Comparison of ENCODE assay signal across 8 cellular contexts in genomic region chr2:207710814-207711740, GRCh38. TPM values are rescaled to one million over a fixed set of nuclear protein-coding genes. Genes with fewer than 3 reads are reported as not detected.
DNase-seq lines count a peak whose midpoint lies in the region; ATAC-seq and TF ChIP-seq lines count a peak whose summit lies in the region.

Gene CCNYL1 (plus strand): TSS chr2:207711640. CDS start chr2:207711897, 257 bp downstream.

- H3K9me3 Mint-ChIP-seq in Calu3 (ENCODE audit: low read depth, unreplicated experiment), result no peaks in the 10 kb centered on the region

- 2% methylated on average over 60 of the region's 60 CpGs for WGBS in HUES64

- H3K9ac ChIP-seq in HUES64 (ENCODE audit: low read depth, low read length) (peak within 1 kb of the TSS; percentile 81), OCI-LY1 (ENCODE audit: low read length) (peak within 1 kb of the TSS; percentile 76)

- peak within 1 kb of the TSS; percentile 83 for H3K4me2 ChIP-seq in OCI-LY1 (ENCODE audit: low read length)

- H3K27me3 ChIP-seq in HUES64 (ENCODE audit: insufficient read depth, low read length) (no peaks in the 10 kb centered on the region), OCI-LY1 (ENCODE audit: insufficient read depth, low read length) (no peaks in the 10 kb centered on the region)

- 0 out of 2 replicates have a peak, but pooled peaks cover 7% of the 10 kb centered on the region for H3K79me2 ChIP-seq in OCI-LY1 (ENCODE audit: insufficient read depth, low read length)

- DNase-seq in Calu3, result peak; percentile 99
- peak; percentile 97 for DNase-seq in activated T-cell treated with anti-CD3 and anti-CD28 coated beads for 24 hours (ENCODE audit: low read depth)
- DNase-seq in epidermal melanocyte (ENCODE audit: insufficient read length, low spot score), result peak; percentile 97
- peak; percentile 97 for DNase-seq in middle frontal gyrus (ENCODE audit: extremely low spot score, low spot score)
- peak; percentile 97 for DNase-seq in stimulated activated CD8-positive, alpha-beta memory T cell treated with anti-CD3 and anti-CD28 coated beads, Interleukin-2, amount 100 ng/mL, for 48 hours (ENCODE audit: low read depth in 2 of 2)

- no peak for TF ChIP-seq CTCF in Calu3 (IDR thresholded peaks at IDR 0.05; ENCODE audit: unreplicated experiment)
- no peak for TF ChIP-seq CTCF in OCI-LY1 (IDR thresholded peaks at IDR 0.05; ENCODE audit: low read length)

- H3K4me1 ChIP-seq in HUES64 (ENCODE audit: insufficient read depth, low read length), result peaks cover 12% of the 10 kb centered on the region
- peaks cover 24% of the 10 kb centered on the region for H3K4me1 ChIP-seq in OCI-LY1 (ENCODE audit: insufficient read depth, low read length, severe bottlenecking)

- H3K4me3 ChIP-seq in HUES64 (ENCODE audit: low read length) (peak within 1 kb of the TSS; percentile 93), OCI-LY1 (ENCODE audit: low read depth, low read length, poor library complexity, severe bottlenecking) (peak within 1 kb of the TSS; percentile 95)

- intact Hi-C loops in Calu3 (cut with micrococcal nuclease; ENCODE audit: unreplicated experiment), result loop anchor here (2.0 kb wide), 1 partner anchor 86 kb away; the partner anchor contains the start of gene METTL21A

- H3K36me3 Mint-ChIP-seq in Calu3 (ENCODE audit: insufficient read depth, unreplicated experiment), result peaks cover 33% of the 10 kb centered on the region

- no peaks in the 10 kb centered on the region for H3K9me2 ChIP-seq in OCI-LY1 (ENCODE audit: low read depth, low read length)

- BruUV-seq in Calu3 (replicated peaks; lab: Mats Ljungman, UMichigan), result TSS peak; percentile 97

- peak; percentile 95 for ATAC-seq in GM21447 (IDR thresholded peaks at IDR 0.05; ENCODE audit: unreplicated experiment)

- H3K27ac ChIP-seq in HUES64 (ENCODE audit: low read depth, low read length) (peak within 1 kb of the TSS; percentile 92), OCI-LY1 (ENCODE audit: low read depth, low read length, poor library complexity, severe bottlenecking) (no peak within 1 kb of the TSS)

- no peaks in the 10 kb centered on the region for H3K27me3 Mint-ChIP-seq in Calu3 (ENCODE audit: unreplicated experiment)

- H3K36me3 ChIP-seq in HUES64 (ENCODE audit: insufficient read depth, low read length) (no peaks in the 10 kb centered on the region), OCI-LY1 (ENCODE audit: insufficient read depth, low read length) (no peaks in the 10 kb centered on the region)

- H2AFZ ChIP-seq in OCI-LY1 (ENCODE audit: low read length), result peak within 1 kb of the TSS; percentile 32; the same call in 1 of the 2 replicates

- H3K9me3 ChIP-seq in HUES64 (ENCODE audit: insufficient read depth, low read depth, low read length) (no peaks in the 10 kb centered on the region), OCI-LY1 (ENCODE audit: low read length) (no peaks in the 10 kb centered on the region)

- no peaks in the 10 kb centered on the region for H3F3A ChIP-seq in OCI-LY1 (ENCODE audit: insufficient read depth, low read length)

- CTCF ChIA-PET in Calu3 (lab: Charles Lee), result interaction anchor here (0.6 to 1.3 kb wide), 9 partner anchors 9 to 329 kb away, joined by 3 to 16 read pairs (median 5); partner anchors contain the start of gene METTL21A

- no peaks in the 10 kb centered on the region for H4K20me1 ChIP-seq in OCI-LY1 (ENCODE audit: insufficient read depth, low read length)

- peak within 1 kb of the TSS; percentile 98 for H3K27ac Mint-ChIP-seq in Calu3 (ENCODE audit: unreplicated experiment)

- peak within 1 kb of the TSS; percentile 93 for H3K4me3 Mint-ChIP-seq in Calu3 (ENCODE audit: low read depth, unreplicated experiment)

- peaks cover 15% of the 10 kb centered on the region for H3K4me1 Mint-ChIP-seq in Calu3 (ENCODE audit: low read depth, unreplicated experiment)

RNA-seq across cellular contexts. Expression of gene CCNYL1, which starts in this region (rescaled TPM):
- 13.7 and 16.3 TPM in 2 replicates for total RNA-seq in Calu3 (2022)
- 29.6 TPM for polyA plus RNA-seq in HUES64 (2013, experiment 1 of 2)
- polyA plus RNA-seq in HUES64 (2013, experiment 2 of 2), result 28.7 TPM
